ENCODE assay signal across 1 cellular context in the genomic region with DNA sequence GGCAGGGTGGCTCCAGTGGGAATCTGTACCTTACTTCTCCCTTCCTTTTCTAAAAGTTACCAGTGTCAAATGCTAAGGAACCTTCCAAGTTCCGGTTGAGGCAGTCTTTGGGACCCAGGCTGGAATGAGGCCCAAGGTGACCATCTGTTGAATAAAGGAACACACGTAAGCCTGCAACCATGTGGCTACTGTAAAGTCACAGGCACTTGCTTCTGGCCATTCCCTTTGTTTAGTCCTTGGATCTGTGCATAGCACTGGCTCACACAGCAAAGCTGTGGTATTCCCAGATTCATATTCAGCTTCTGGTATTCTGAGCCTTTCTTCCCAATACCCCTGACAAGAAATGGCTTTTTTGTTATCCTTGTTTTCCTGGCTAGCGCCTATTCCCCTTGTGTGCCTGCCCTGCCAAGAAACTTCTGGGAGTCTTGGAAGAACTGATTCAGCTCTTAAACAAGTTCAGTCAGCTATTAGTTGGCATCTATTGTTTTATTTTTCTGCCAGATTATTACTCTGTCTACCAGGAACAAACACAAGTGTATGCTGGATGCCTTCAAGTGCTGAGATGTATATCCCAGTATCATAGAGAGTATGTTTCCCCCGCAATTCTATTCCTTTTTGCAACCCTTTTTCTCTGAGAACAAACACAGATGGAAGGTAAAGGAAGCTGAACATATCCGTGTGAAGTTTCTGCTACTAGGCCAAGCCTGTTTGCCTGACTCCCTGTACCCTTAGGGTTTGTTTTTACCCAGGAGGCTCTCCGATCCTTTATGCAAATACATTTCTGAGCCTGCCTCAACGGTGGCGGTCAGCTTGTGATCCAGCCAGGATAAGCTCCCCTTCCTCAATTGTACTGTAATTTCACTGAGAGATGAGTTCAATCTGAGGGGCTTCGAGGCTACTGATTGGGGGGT.
TF ChIP-seq lines count a peak whose summit lies in the region.

No MANE protein-coding gene starts in this region.

TF ChIP-seq in H1, 55 proteins besides CTCF, POLR2A, EP300 and RAD21:
- TF ChIP-seq GTF2F1 (IDR thresholded peaks at IDR 0.05; ENCODE audit: borderline replicate concordance, low read depth, low read length) (peak; percentile 87), TBP (IDR thresholded peaks at IDR 0.05; ENCODE audit: low read depth, low read length) (peak; percentile 89), TAF7 (optimal IDR thresholded peaks at IDR 0.05; ENCODE audit: borderline replicate concordance, low read depth, low read length) (peak; percentile 99), JUN (IDR thresholded peaks at IDR 0.05; ENCODE audit: low read depth, low read length) (no peak), POLR2AphosphoS5 (IDR thresholded peaks at IDR 0.05; ENCODE audit: low read depth, low read length) (peak; percentile 75), CEBPB (IDR thresholded peaks at IDR 0.05; ENCODE audit: low read depth, low read length) (no peak), BCL11A (IDR thresholded peaks at IDR 0.05; ENCODE audit: low read depth in 2 of 2, low read length in 2 of 2) (no peak)
